In genomic region chr3:132317229-132317948, GRCh38 we compare ENCODE assay signal across 8 cellular contexts. TPM values are rescaled to one million over a fixed set of nuclear protein-coding genes. Genes with fewer than 3 reads are reported as not detected.
DNase-seq lines count a peak whose midpoint lies in the region; ATAC-seq and TF ChIP-seq lines count a peak whose summit lies in the region.

TSS of gene ACP3 (plus strand) at chr3:132317407. CDS start at chr3:132317457, 50 bp downstream.

- TF ChIP-seq CTCF in ascending aorta (IDR thresholded peaks at IDR 0.05), result no peak
- no peak for TF ChIP-seq CTCF in thoracic aorta (IDR thresholded peaks at IDR 0.05)

- no peaks in the 10 kb centered on the region for H3K36me3 ChIP-seq in ascending aorta
- H3K36me3 ChIP-seq in thoracic aorta, result no peaks in the 10 kb centered on the region

- H3K4me3 ChIP-seq in ascending aorta, result peak within 1 kb of the TSS; percentile 19 to 23
- H3K4me3 ChIP-seq in thoracic aorta, result peak within 1 kb of the TSS; percentile 34

- H3K27me3 ChIP-seq in ascending aorta (no peaks in the 10 kb centered on the region), thoracic aorta (replicated peaks; ENCODE audit: insufficient read depth) (no peaks in the 10 kb centered on the region)

- ATAC-seq in GM18867 (IDR thresholded peaks at IDR 0.05; ENCODE audit: unreplicated experiment) (peak; percentile 82), thoracic aorta (ENCODE audit: insufficient number of reproducible peaks, low FRiP score, low read depth) (peak; percentile 58), GM18907 (IDR thresholded peaks at IDR 0.05; ENCODE audit: unreplicated experiment) (no peak)

- peak within 1 kb of the TSS; percentile 46 to 62 for H3K27ac ChIP-seq in ascending aorta
- H3K27ac ChIP-seq in thoracic aorta, result peak within 1 kb of the TSS in 1 of 2 donors; percentile 12

- peaks cover 0 to 2% of the 10 kb centered on the region in 2 donors for H3K4me1 ChIP-seq in ascending aorta
- peaks cover 11 to 23% of the 10 kb centered on the region in 2 donors for H3K4me1 ChIP-seq in thoracic aorta (ENCODE audit: control insufficient read depth in 1 of 2, low read depth in 2 of 2)

- intact Hi-C loops in ascending aorta (cut with DNase I), result no loop called here

- H3K9me3 ChIP-seq in ascending aorta (no peaks in the 10 kb centered on the region), thoracic aorta (no peaks in the 10 kb centered on the region)

- DNase-seq in Kasumi-1 (lab: John Stamatoyannopoulos, UW) (peak; percentile 97), ascending aorta (ENCODE audit: low spot score in 2 of 2) (no peak), iPS-NIHi11 (ENCODE audit: low spot score) (peak; percentile 57), thoracic aorta (ENCODE audit: low spot score) (no peak), NCI-H187 (lab: John Stamatoyannopoulos, UW) (no peak), NCI-H446 (lab: John Stamatoyannopoulos, UW) (no peak)

RNA-seq across cellular contexts. Expression of gene ACP3, which starts in this region (rescaled TPM):
- total RNA-seq in ascending aorta, result 0.43 TPM
- 1 to 10 TPM; 5.6 to 5.9 TPM for total RNA-seq in thoracic aorta

Comparison
In these comparisons a context has a peak if more than half of its experiments do, and no peak if none do; other contexts are left out.
1. DNase-seq: peak in Kasumi-1 (2 of 2) and iPS-NIHi11 (single experiment); none in ascending aorta (0 of 2), thoracic aorta (single experiment), NCI-H187 (0 of 2) and NCI-H446 (0 of 2).